In genomic region chrX:74389016-74389415, GRCh38 we compare ENCODE assay signal across 16 cellular contexts. TPM values are rescaled to one million over a fixed set of nuclear protein-coding genes. Genes with fewer than 3 reads are reported as not detected.
DNase-seq lines count a peak whose midpoint lies in the region; TF ChIP-seq lines count a peak whose summit lies in the region.
"Had no signal": no experiment of that assay in that cellular context is flagged by ENCODE, and none has a peak within 500 bp of the region (broad histone marks: within the 10 kb centered on the region; RNA-seq: fewer than 3 reads in every experiment).

No MANE protein-coding gene starts in this region.

- peaks cover 5% of the 10 kb centered on the region for H3K9me3 Mint-ChIP-seq in HFFc6
- H3K9me3 Mint-ChIP-seq: CD4-positive, CD25-positive, alpha-beta regulatory T cell; GM23338 had no signal

- peaks cover 3% of the 10 kb centered on the region; the same call in 1 of the 2 replicates for H3K27me3 Mint-ChIP-seq in HFFc6 (ENCODE audit: insufficient read depth)

- H3K4me3 Mint-ChIP-seq in HFFc6, result no peak overlapping the region
- H3K4me3 Mint-ChIP-seq: CD4-positive, CD25-positive, alpha-beta regulatory T cell; GM23338 had no signal

- TF ChIP-seq CTCF in mammary epithelial cell (conservative IDR thresholded peaks at IDR 0.05 in 1 of 2, IDR thresholded peaks at IDR 0.05 in 1 of 2; ENCODE audit: extremely low read depth in 1 of 2, insufficient read depth in 1 of 2, low read depth in 1 of 2, low read length in 2 of 2) (no peak), breast epithelium (IDR thresholded peaks at IDR 0.05) (no peak), HFFc6 (IDR thresholded peaks at IDR 0.05) (no peak)

- no peaks in the 10 kb centered on the region for H3K79me2 ChIP-seq in mammary epithelial cell (ENCODE audit: insufficient read depth, low read length)

- H3K4me1 ChIP-seq in mammary epithelial cell (ENCODE audit: insufficient read depth, low read length) (no peaks in the 10 kb centered on the region), breast epithelium (no peaks in the 10 kb centered on the region)
- H3K4me1 ChIP-seq: BLaER1 treated with 17β-estradiol and CSF1 and Interleukin-3, amounts not matched to agents 10 nM and 100 nM had no signal

- DNase-seq in mammary epithelial cell, result peak; percentile 28
- no peak for DNase-seq in breast epithelium (ENCODE audit: low spot score in 2 of 2)
- peak; percentile 39 for DNase-seq in HFFc6
- peak; percentile 12 for DNase-seq in RPMI7951 (ENCODE audit: low read depth)
- no peak for DNase-seq in GM19240 (ENCODE audit: insufficient read length, low spot score)
- no peak for DNase-seq in substantia nigra (lab: John Stamatoyannopoulos, UW)
- no peak for DNase-seq in NCI-H1417 (lab: John Stamatoyannopoulos, UW)
- DNase-seq: 8988T; ACHN; CD4-positive, CD25-positive, alpha-beta regulatory T cell; DMS 273 treated with DMSO at 0.1 percent for 48 hours; GDM1; H7 had no signal

- no peaks in the 10 kb centered on the region for H3K27me3 ChIP-seq in mammary epithelial cell (ENCODE audit: insufficient read depth, low read length)
- H3K27me3 ChIP-seq in breast epithelium, result peaks cover 0 to 28% of the 10 kb centered on the region in 2 donors

- TF ChIP-seq POLR2A in breast epithelium (IDR thresholded peaks at IDR 0.05), result no peak

- H3K36me3 Mint-ChIP-seq in HFFc6 (ENCODE audit: low read depth), result no peaks in the 10 kb centered on the region
- H3K36me3 Mint-ChIP-seq: CD4-positive, CD25-positive, alpha-beta regulatory T cell had no signal

- H3K9ac ChIP-seq in mammary epithelial cell (ENCODE audit: insufficient read depth, low read length), result no peak overlapping the region
- H3K9ac ChIP-seq: BLaER1 treated with 17β-estradiol and CSF1 and Interleukin-3, amounts not matched to agents 10 nM and 100 nM; KMS-11 had no signal

- H3K4me3 ChIP-seq in mammary epithelial cell (replicated peaks in 1 of 3; ENCODE audit: insufficient read depth in 1 of 3, low read depth in 2 of 3, low read length in 3 of 3) (no peak overlapping the region), breast epithelium (no peak overlapping the region)
- H3K4me3 ChIP-seq: BLaER1 treated with 17β-estradiol and CSF1 and Interleukin-3, amounts not matched to agents 10 nM and 100 nM; GM23338 had no signal

- in situ Hi-C loops in mammary epithelial cell (cut with MboI; ENCODE audit: low sequenced_read_pairs in 2 of 2), result loop anchor here (10.0 to 25.0 kb wide), 3 partner anchors 66 to 156 kb away; no protein-coding TSS in a partner anchor

- H3K27ac Mint-ChIP-seq in HFFc6, result peak overlapping the region; percentile 47; the same call in 1 of the 2 replicates
- H3K27ac Mint-ChIP-seq: CD4-positive, CD25-positive, alpha-beta regulatory T cell; GM23338 had no signal

- CTCF ChIA-PET in mammary epithelial cell (lab: Charles Lee; ENCODE audit: low non-redundant PET), result no interaction called here

- H3K9me3 ChIP-seq in mammary epithelial cell (replicated peaks; ENCODE audit: insufficient read depth, low read length) (no peaks in the 10 kb centered on the region), breast epithelium (peaks cover 0 to 4% of the 10 kb centered on the region in 2 donors)

- no peaks in the 10 kb centered on the region for H3K36me3 ChIP-seq in mammary epithelial cell (ENCODE audit: insufficient read depth, low read length)
- H3K36me3 ChIP-seq in breast epithelium, result no peaks in the 10 kb centered on the region
- H3K36me3 ChIP-seq: BLaER1 treated with 17β-estradiol and CSF1 and Interleukin-3, amounts not matched to agents 10 nM and 100 nM had no signal

- no TSS peak for BruUV-seq in mammary epithelial cell (replicated peaks; lab: Mats Ljungman, UMichigan)

- no peak overlapping the region for H3K27ac ChIP-seq in mammary epithelial cell (ENCODE audit: insufficient read depth, low read depth, low read length)
- H3K27ac ChIP-seq in breast epithelium, result no peak overlapping the region
- H3K27ac ChIP-seq in substantia nigra (ENCODE audit: low read depth, low read length, poor library complexity, severe bottlenecking), result no peak overlapping the region
- H3K27ac ChIP-seq: BLaER1 treated with 17β-estradiol and CSF1 and Interleukin-3, amounts not matched to agents 10 nM and 100 nM; KMS-11 had no signal

- 82% methylated on average over 2 of the region's 2 CpGs for WGBS in mammary epithelial cell (ENCODE audit: low coverage, missing lambda C conversion rate)

- no peaks in the 10 kb centered on the region for H4K20me1 ChIP-seq in mammary epithelial cell (ENCODE audit: insufficient read depth, low read length)
- H4K20me1 ChIP-seq: BLaER1 treated with 17β-estradiol and CSF1 and Interleukin-3, amounts not matched to agents 10 nM and 100 nM had no signal

- intact Hi-C loops in mammary epithelial cell (cut with micrococcal nuclease), result no loop called here
- intact Hi-C loops in breast epithelium (cut with DNase I; ENCODE audit: low total_unique reads), result no loop called here

- peaks cover 14% of the 10 kb centered on the region for H3K4me1 Mint-ChIP-seq in HFFc6 (ENCODE audit: low read depth)
- H3K4me1 Mint-ChIP-seq: CD4-positive, CD25-positive, alpha-beta regulatory T cell; GM23338 had no signal

- no peak overlapping the region for H3K4me2 ChIP-seq in mammary epithelial cell (ENCODE audit: insufficient read depth, low read depth, low read length)
- H3K4me2 ChIP-seq: BLaER1 treated with 17β-estradiol and CSF1 and Interleukin-3, amounts not matched to agents 10 nM and 100 nM; GM23338; KMS-11 had no signal

- dilution Hi-C loops in mammary epithelial cell (cut with HindIII; ENCODE audit: low sequenced_read_pairs), result no loop called here

- no peak overlapping the region for H2AFZ ChIP-seq in mammary epithelial cell (ENCODE audit: low read depth, low read length)
- H2AFZ ChIP-seq: GM23338 had no signal

RNA-seq across cellular contexts. Expression of gene SLC16A2, which starts 32.3 kb away (rescaled TPM):
- 10 to 100 TPM; 16.2 to 45.4 TPM for total RNA-seq in mammary epithelial cell
- 39.1 TPM for polyA plus RNA-seq in mammary epithelial cell
- polyA minus RNA-seq in mammary epithelial cell, result 74.5 TPM
- 10 to 100 TPM in 1 of 3 donors, 1 to 10 TPM in 2; 4.8 to 10.8 (median 6.6) TPM for total RNA-seq in breast epithelium
- total RNA-seq in HFFc6 (2021; fragmentation: NEBNext Ultra II Directional; extraction: Animal tissue kit (Norgen Biotek cat#: 25700)), result 10 to 100 TPM; 40.4 to 68.5 (median 48.1) TPM
- total RNA-seq in RPMI7951 (2014; rRNA removed; shearing (Covaris generic)), result 22.2 and 25.4 TPM in 2 replicates

Comparison
In these comparisons a context has a peak if more than half of its experiments do, and no peak if none do; other contexts are left out.
1. DNase-seq: peak in mammary epithelial cell (single experiment), HFFc6 (single experiment) and RPMI7951 (single experiment); none in breast epithelium (0 of 2), GM19240 (single experiment), substantia nigra (0 of 49) and NCI-H1417 (0 of 3).